Comparison of ENCODE assay signal across 28 cellular contexts in the genomic region with DNA sequence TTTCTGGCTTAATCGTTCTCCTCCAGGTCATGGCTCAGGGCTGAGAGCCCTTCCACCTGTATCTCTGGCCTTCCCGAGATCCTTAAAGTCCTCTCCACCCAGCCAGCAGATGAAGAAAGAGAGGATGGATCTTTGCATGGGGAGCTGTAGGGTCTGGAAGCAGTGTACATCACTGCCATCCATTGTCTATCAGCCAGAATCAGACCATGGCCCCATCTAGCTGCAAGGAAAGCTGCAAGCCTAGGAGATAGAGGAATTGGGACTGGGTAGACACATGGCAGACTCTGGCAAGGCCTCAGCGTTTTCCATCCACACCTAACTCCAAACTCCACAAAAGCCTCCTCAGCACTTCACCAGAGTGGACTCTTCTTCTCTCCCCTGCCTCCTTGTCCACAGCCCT.
"Had no signal": no experiment of that assay in that cellular context is flagged by ENCODE, and none has a peak within 500 bp of the region (broad histone marks: within the 10 kb centered on the region; RNA-seq: fewer than 3 reads in every experiment).

No MANE protein-coding gene starts in this region.

- H3K9me3 ChIP-seq: adrenal gland, body of pancreas, colonic mucosa, gastrocnemius medialis, heart left ventricle had no signal

- H3K27me3 Mint-ChIP-seq: activated naive CD8-positive, alpha-beta T cell treated with anti-CD3 and anti-CD28 coated beads for 36 hours had no signal

- DNase-seq: activated CD4-positive, alpha-beta memory T cell treated with anti-CD3 and anti-CD28 coated beads, Interleukin-2, amount 10 ng/mL, durations not matched to agents 7 days and 5 days; activated CD4-positive, alpha-beta T cell treated with anti-CD3 and anti-CD28 coated beads for 1 hour; activated CD4-positive, alpha-beta T cell treated with anti-CD3 and anti-CD28 coated beads for 4 hours; activated CD4-positive, alpha-beta T cell treated with anti-CD3 and anti-CD28 coated beads, Interleukin-2, amount 10 ng/mL, durations not matched to agents 7 days and 5 days; activated CD4-positive, alpha-beta T cell treated with anti-CD3 and anti-CD28 coated beads, Interleukin-2, amount 50 U/mL, for 4 hours; activated CD8-positive, alpha-beta memory T cell treated with anti-CD3 and anti-CD28 coated beads, Interleukin-2, amount 50 U/mL, for 4 hours; activated effector memory CD4-positive, alpha-beta T cell treated with anti-CD3 and anti-CD28 coated beads, Interleukin-2, amount 50 U/mL, for 16 hours; activated naive CD4-positive, alpha-beta T cell treated with anti-CD3 and anti-CD28 coated beads for 36 hours; activated naive CD8-positive, alpha-beta T cell treated with anti-CD3 and anti-CD28 coated beads for 36 hours; activated naive CD8-positive, alpha-beta T cell treated with anti-CD3 and anti-CD28 coated beads, Interleukin-2, amount 50 U/mL, for 24 hours; activated T-cell treated with anti-CD3 and anti-CD28 coated beads, Interleukin-2, amount 50 U/mL, for 1 hour; activated T-cell treated with anti-CD3 and anti-CD28 coated beads, Interleukin-2, amount 50 U/mL, for 48 hours; amygdala; aorta; body of pancreas; caudate nucleus; cerebellar nuclear complex; colonic mucosa; effector memory CD4-positive, alpha-beta T cell; foreskin keratinocyte; gastrocnemius medialis; glutamatergic neuron; heart left ventricle; T-helper 2 cell had no signal

- H3K9me3 Mint-ChIP-seq: activated CD4-positive, alpha-beta memory T cell treated with anti-CD3 and anti-CD28 coated beads, Interleukin-2, amount 10 ng/mL, durations not matched to agents 7 days and 5 days; activated CD4-positive, alpha-beta T cell treated with anti-CD3 and anti-CD28 coated beads, Interleukin-2, amount 10 ng/mL, durations not matched to agents 7 days and 5 days; activated naive CD4-positive, alpha-beta T cell treated with anti-CD3 and anti-CD28 coated beads for 36 hours; activated naive CD4-positive, alpha-beta T cell treated with anti-CD3 and anti-CD28 coated beads, Interleukin-2, amount 50 U/mL, for 24 hours; activated naive CD8-positive, alpha-beta T cell treated with anti-CD3 and anti-CD28 coated beads for 36 hours; activated naive CD8-positive, alpha-beta T cell treated with anti-CD3 and anti-CD28 coated beads, Interleukin-2, amount 50 U/mL, for 24 hours; activated T-helper 1 cell treated with anti-CD3 and anti-CD28 coated beads, Interleukin-12 subunit alpha, Interleukin-12 subunit beta, Interleukin-2, Interleukin-4 antibody, amounts not matched to agents 30 ng/mL and 10 ng/mL and 1 ng/mL, durations not matched to agents 14 hours and 24 hours and 36 hours; activated T-helper 2 cell treated with anti-CD3 and anti-CD28 coated beads, Interferon-gamma antibody, Interleukin-2, Interleukin-4, amounts not matched to agents 10 μg/mL and 5 μg/mL and 100 μg/mL, durations not matched to agents 14 hours and 24 hours and 36 hours had no signal

- H3K36me3 ChIP-seq: adrenal gland, colonic mucosa, gastrocnemius medialis, heart left ventricle had no signal

- H3K27ac Mint-ChIP-seq: activated CD4-positive, alpha-beta memory T cell treated with anti-CD3 and anti-CD28 coated beads, Interleukin-2, amount 10 ng/mL, durations not matched to agents 7 days and 5 days; activated CD4-positive, alpha-beta T cell treated with anti-CD3 and anti-CD28 coated beads, Interleukin-2, amount 10 ng/mL, durations not matched to agents 7 days and 5 days; activated naive CD4-positive, alpha-beta T cell treated with anti-CD3 and anti-CD28 coated beads for 36 hours; activated naive CD4-positive, alpha-beta T cell treated with anti-CD3 and anti-CD28 coated beads, Interleukin-2, amount 50 U/mL, for 24 hours; activated naive CD8-positive, alpha-beta T cell treated with anti-CD3 and anti-CD28 coated beads for 36 hours; activated naive CD8-positive, alpha-beta T cell treated with anti-CD3 and anti-CD28 coated beads, Interleukin-2, amount 50 U/mL, for 24 hours; activated T-helper 1 cell treated with anti-CD3 and anti-CD28 coated beads, Interleukin-12 subunit alpha, Interleukin-12 subunit beta, Interleukin-2, Interleukin-4 antibody, amounts not matched to agents 30 ng/mL and 10 ng/mL and 1 ng/mL, durations not matched to agents 14 hours and 24 hours and 36 hours; activated T-helper 2 cell treated with anti-CD3 and anti-CD28 coated beads, Interferon-gamma antibody, Interleukin-2, Interleukin-4, amounts not matched to agents 10 μg/mL and 5 μg/mL and 100 μg/mL, durations not matched to agents 14 hours and 24 hours and 36 hours had no signal

- H3K4me1 Mint-ChIP-seq: activated CD4-positive, alpha-beta memory T cell treated with anti-CD3 and anti-CD28 coated beads, Interleukin-2, amount 10 ng/mL, durations not matched to agents 7 days and 5 days; activated CD4-positive, alpha-beta T cell treated with anti-CD3 and anti-CD28 coated beads, Interleukin-2, amount 10 ng/mL, durations not matched to agents 7 days and 5 days; activated naive CD4-positive, alpha-beta T cell treated with anti-CD3 and anti-CD28 coated beads, Interleukin-2, amount 50 U/mL, for 24 hours; activated naive CD8-positive, alpha-beta T cell treated with anti-CD3 and anti-CD28 coated beads for 36 hours; activated naive CD8-positive, alpha-beta T cell treated with anti-CD3 and anti-CD28 coated beads, Interleukin-2, amount 50 U/mL, for 24 hours had no signal

- ATAC-seq: activated naive CD8-positive, alpha-beta T cell treated with anti-CD3 and anti-CD28 coated beads, Interleukin-2, amount 50 U/mL, for 24 hours; body of pancreas; foreskin keratinocyte; gastrocnemius medialis; heart left ventricle had no signal

- H3K4me3 Mint-ChIP-seq: activated CD4-positive, alpha-beta memory T cell treated with anti-CD3 and anti-CD28 coated beads, Interleukin-2, amount 10 ng/mL, durations not matched to agents 7 days and 5 days; activated CD4-positive, alpha-beta T cell treated with anti-CD3 and anti-CD28 coated beads, Interleukin-2, amount 10 ng/mL, durations not matched to agents 7 days and 5 days; activated naive CD4-positive, alpha-beta T cell treated with anti-CD3 and anti-CD28 coated beads for 36 hours; activated naive CD4-positive, alpha-beta T cell treated with anti-CD3 and anti-CD28 coated beads, Interleukin-2, amount 50 U/mL, for 24 hours; activated naive CD8-positive, alpha-beta T cell treated with anti-CD3 and anti-CD28 coated beads for 36 hours; activated naive CD8-positive, alpha-beta T cell treated with anti-CD3 and anti-CD28 coated beads, Interleukin-2, amount 50 U/mL, for 24 hours; activated T-helper 1 cell treated with anti-CD3 and anti-CD28 coated beads, Interleukin-12 subunit alpha, Interleukin-12 subunit beta, Interleukin-2, Interleukin-4 antibody, amounts not matched to agents 30 ng/mL and 10 ng/mL and 1 ng/mL, durations not matched to agents 14 hours and 24 hours and 36 hours had no signal

- H3K4me1 ChIP-seq: adrenal gland, body of pancreas, colonic mucosa, foreskin keratinocyte, gastrocnemius medialis, heart left ventricle had no signal

- H3K27me3 ChIP-seq: body of pancreas, colonic mucosa had no signal

- H3K27ac ChIP-seq: adrenal gland, body of pancreas, colonic mucosa, foreskin keratinocyte, gastrocnemius medialis, heart left ventricle had no signal

- H3K36me3 Mint-ChIP-seq: activated naive CD4-positive, alpha-beta T cell treated with anti-CD3 and anti-CD28 coated beads, Interleukin-2, amount 50 U/mL, for 24 hours; activated naive CD8-positive, alpha-beta T cell treated with anti-CD3 and anti-CD28 coated beads for 36 hours had no signal

- H3K4me3 ChIP-seq: adrenal gland, body of pancreas, colonic mucosa, gastrocnemius medialis, heart left ventricle had no signal
